Comparison of ENCODE assay signal across 1 cellular context in genomic region chr1:223393275-223394214, GRCh38.
TF ChIP-seq lines count a peak whose summit lies in the region.

TSS of gene CCDC185 (plus strand) at chr1:223393415. CDS start at chr1:223393476, 61 bp downstream.

TF ChIP-seq in WTC11, 78 proteins besides CTCF, POLR2A, EP300 and RAD21 (continued from another document):
- TF ChIP-seq ZNF281 (CRISPR knock-in tag; IDR thresholded peaks at IDR 0.05) (peak; percentile 69; the same call in 1 of the 2 replicates), ETV6 (CRISPR knock-in tag; IDR thresholded peaks at IDR 0.05) (0 out of 2 replicates have a peak, but pooled peaks have one; percentile 35), ZNF671 (CRISPR knock-in tag; IDR thresholded peaks at IDR 0.05) (no peak)
